27 cellular contexts compared by ENCODE assay signal in the genomic region with DNA sequence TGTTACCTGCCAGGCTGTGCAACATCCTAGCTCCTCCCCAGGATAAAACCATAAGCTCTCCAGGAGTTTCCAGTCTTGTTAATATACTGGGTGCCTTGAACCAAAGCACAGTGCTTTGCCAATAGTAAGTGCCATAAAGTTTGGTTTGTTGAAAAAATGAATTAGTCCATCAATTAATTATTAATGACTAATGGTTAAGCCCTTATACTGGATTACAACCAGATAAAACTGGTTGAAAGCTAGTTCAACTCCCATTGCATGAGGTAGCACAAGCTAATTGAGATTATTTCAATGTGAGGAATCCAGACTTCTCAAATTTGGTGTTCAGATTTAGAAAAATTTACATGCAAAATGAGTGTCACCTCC. TPM values are rescaled to one million over a fixed set of nuclear protein-coding genes. Genes with fewer than 3 reads are reported as not detected.
"Had no signal": no experiment of that assay in that cellular context is flagged by ENCODE, and none has a peak within 500 bp of the region (broad histone marks: within the 10 kb centered on the region; RNA-seq: fewer than 3 reads in every experiment).

No MANE protein-coding gene starts in this region.

- ATAC-seq: activated T-helper 17 cell treated with anti-CD3 and anti-CD28 coated beads, Interleukin-2, amount 50 U/mL, for 72 hours had no signal

- H3K4me3 ChIP-seq: cardiac muscle cell, SK-N-MC had no signal

- DNase-seq: activated CD4-positive, alpha-beta memory T cell treated with anti-CD3 and anti-CD28 coated beads for 36 hours; activated CD4-positive, alpha-beta T cell treated with anti-CD3 and anti-CD28 coated beads, Interleukin-2, amount 10 ng/mL, durations not matched to agents 7 days and 5 days; activated CD4-positive, CD25-positive, alpha-beta regulatory T cell; activated CD8-positive, alpha-beta memory T cell treated with anti-CD3 and anti-CD28 coated beads for 24 hours; activated gamma-delta T cell; activated naive CD4-positive, alpha-beta T cell treated with anti-CD3 and anti-CD28 coated beads for 36 hours; activated T-cell treated with anti-CD3 and anti-CD28 coated beads for 4 hours; activated T-cell treated with anti-CD3 and anti-CD28 coated beads, Interleukin-2, amount 50 U/mL, for 48 hours; amygdala; brain microvascular endothelial cell; cerebellar nuclear complex; MM.1S; NCI-H1105; NCI-H1436; NCI-H1694 treated with DMSO at 0.1 percent for 48 hours; NCI-H2029 treated with DMSO at 0.1 percent for 48 hours; NCI-H510A treated with DMSO at 0.1 percent for 48 hours; NCI-H69; NK-92 treated with Interleukin-12 subunit alpha and Interleukin-12 subunit beta, amount 100 ng/mL, for 24 hours; SIG-M5; T-helper 1 cell had no signal

- FAIRE-seq: colon had no signal

- H3K36me3 ChIP-seq: brain microvascular endothelial cell, cardiac muscle cell had no signal

- H3K27ac ChIP-seq: brain microvascular endothelial cell, cardiac muscle cell, SK-N-MC, VCaP had no signal

RNA-seq across cellular contexts. Expression of a gene that starts 1.6 kb away (rescaled TPM):
- total RNA-seq: activated CD4-positive, alpha-beta memory T cell treated with anti-CD3 and anti-CD28 coated beads for 36 hours; activated CD4-positive, alpha-beta T cell treated with anti-CD3 and anti-CD28 coated beads, Interleukin-2, amount 10 ng/mL, durations not matched to agents 7 days and 5 days; activated naive CD4-positive, alpha-beta T cell treated with anti-CD3 and anti-CD28 coated beads for 36 hours; activated T-helper 17 cell treated with anti-CD3 and anti-CD28 coated beads, Interleukin-2, amount 50 U/mL, for 72 hours; cardiac muscle cell; T-helper 2 cell treated with Interferon-gamma antibody and Interleukin-4, amounts not matched to agents 100 ng/mL and 5 ng/mL, for 36 hours had no signal
- polyA plus RNA-seq: cardiac muscle cell had no signal

RNA-seq across cellular contexts. Expression of a gene that starts 16.4 kb away (rescaled TPM):
- total RNA-seq: activated CD4-positive, alpha-beta memory T cell treated with anti-CD3 and anti-CD28 coated beads for 36 hours; activated CD4-positive, alpha-beta T cell treated with anti-CD3 and anti-CD28 coated beads, Interleukin-2, amount 10 ng/mL, durations not matched to agents 7 days and 5 days; activated naive CD4-positive, alpha-beta T cell treated with anti-CD3 and anti-CD28 coated beads for 36 hours; activated T-helper 17 cell treated with anti-CD3 and anti-CD28 coated beads, Interleukin-2, amount 50 U/mL, for 72 hours; cardiac muscle cell; T-helper 2 cell treated with Interferon-gamma antibody and Interleukin-4, amounts not matched to agents 100 ng/mL and 5 ng/mL, for 36 hours had no signal
- polyA plus RNA-seq: cardiac muscle cell had no signal

RNA-seq across cellular contexts. Expression of a gene that starts 20.4 kb away (rescaled TPM):
- total RNA-seq: activated CD4-positive, alpha-beta memory T cell treated with anti-CD3 and anti-CD28 coated beads for 36 hours; activated CD4-positive, alpha-beta T cell treated with anti-CD3 and anti-CD28 coated beads, Interleukin-2, amount 10 ng/mL, durations not matched to agents 7 days and 5 days; activated naive CD4-positive, alpha-beta T cell treated with anti-CD3 and anti-CD28 coated beads for 36 hours; activated T-helper 17 cell treated with anti-CD3 and anti-CD28 coated beads, Interleukin-2, amount 50 U/mL, for 72 hours; cardiac muscle cell; T-helper 2 cell treated with Interferon-gamma antibody and Interleukin-4, amounts not matched to agents 100 ng/mL and 5 ng/mL, for 36 hours had no signal
- polyA plus RNA-seq: cardiac muscle cell had no signal

RNA-seq across cellular contexts. Expression of a gene that starts 36.6 kb away (rescaled TPM):
- total RNA-seq: activated CD4-positive, alpha-beta memory T cell treated with anti-CD3 and anti-CD28 coated beads for 36 hours; activated CD4-positive, alpha-beta T cell treated with anti-CD3 and anti-CD28 coated beads, Interleukin-2, amount 10 ng/mL, durations not matched to agents 7 days and 5 days; activated naive CD4-positive, alpha-beta T cell treated with anti-CD3 and anti-CD28 coated beads for 36 hours; cardiac muscle cell; T-helper 2 cell treated with Interferon-gamma antibody and Interleukin-4, amounts not matched to agents 100 ng/mL and 5 ng/mL, for 36 hours had no signal
- polyA plus RNA-seq: cardiac muscle cell had no signal

RNA-seq across cellular contexts. Expression of a gene that starts 51.3 kb away (rescaled TPM):
- total RNA-seq: activated CD4-positive, alpha-beta memory T cell treated with anti-CD3 and anti-CD28 coated beads for 36 hours; activated CD4-positive, alpha-beta T cell treated with anti-CD3 and anti-CD28 coated beads, Interleukin-2, amount 10 ng/mL, durations not matched to agents 7 days and 5 days; activated naive CD4-positive, alpha-beta T cell treated with anti-CD3 and anti-CD28 coated beads for 36 hours; activated T-helper 17 cell treated with anti-CD3 and anti-CD28 coated beads, Interleukin-2, amount 50 U/mL, for 72 hours; cardiac muscle cell; T-helper 2 cell treated with Interferon-gamma antibody and Interleukin-4, amounts not matched to agents 100 ng/mL and 5 ng/mL, for 36 hours had no signal
- polyA plus RNA-seq: cardiac muscle cell had no signal
